Comparison of ENCODE assay signal across 8 cellular contexts in the genomic region with DNA sequence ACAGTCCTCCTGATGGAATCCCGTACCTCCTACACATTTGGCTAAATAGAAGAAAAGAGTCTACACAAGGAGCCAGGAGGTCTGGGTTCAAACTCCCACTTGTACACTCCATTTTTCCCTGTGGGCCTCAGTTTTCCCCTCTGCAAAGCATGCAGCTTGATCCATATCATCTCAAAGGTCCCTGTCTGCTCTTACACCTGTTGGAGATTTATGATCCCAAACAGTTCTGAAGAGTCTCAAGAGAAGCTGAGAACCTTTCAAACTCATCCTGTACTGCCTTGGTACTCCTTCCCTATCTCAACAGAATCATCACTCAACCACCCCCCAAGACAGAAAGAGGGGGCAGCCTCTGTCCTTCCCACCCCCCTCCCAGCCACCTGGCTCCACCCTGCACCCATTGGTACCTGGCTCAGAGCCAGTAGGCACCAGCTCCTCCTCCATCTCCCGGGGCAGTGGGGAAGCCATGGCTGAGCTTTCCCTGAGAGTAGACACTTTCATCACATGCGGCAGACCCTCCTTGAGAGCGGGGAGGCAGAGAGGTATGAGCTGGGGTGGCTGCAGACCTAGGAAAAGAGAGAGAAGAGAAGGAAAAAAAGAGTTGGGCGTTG.
DNase-seq lines count a peak whose midpoint lies in the region; ATAC-seq and TF ChIP-seq lines count a peak whose summit lies in the region.

No MANE protein-coding gene starts in this region.

- H3K4me1 ChIP-seq in ACC112 (ENCODE audit: control insufficient read depth, insufficient read depth, low read length, unreplicated experiment) (peaks cover 43% of the 10 kb centered on the region), muscle layer of duodenum (ENCODE audit: control insufficient read depth in 1 of 2, insufficient read depth in 2 of 2, low read length in 2 of 2) (peaks cover 31 to 51% of the 10 kb centered on the region in 2 donors)

- H3K4me3 ChIP-seq in ACC112 (ENCODE audit: low read depth, low read length) (peak overlapping the region; percentile 95), LNCaP clone FGC (ENCODE audit: low read depth, low read length) (peak overlapping the region; percentile 89), muscle layer of duodenum (ENCODE audit: low read depth in 1 of 2, low read length in 2 of 2) (peak overlapping the region; percentile 34 to 52)

- H3K36me3 ChIP-seq in ACC112 (ENCODE audit: insufficient read depth, low read length) (peaks cover 17% of the 10 kb centered on the region; the same call in 1 of the 2 replicates), muscle layer of duodenum (ENCODE audit: control insufficient read depth in 1 of 2, insufficient read depth in 2 of 2, low read length in 2 of 2) (peaks cover 18 to 29% of the 10 kb centered on the region in 2 donors)

- H3K27ac ChIP-seq in ACC112 (ENCODE audit: low read depth, low read length) (peak overlapping the region; percentile 91), cingulate gyrus (ENCODE audit: low read depth, low read length) (peak overlapping the region; percentile 84), muscle layer of duodenum (ENCODE audit: low read length) (peak overlapping the region; percentile 82)

- no peak for DNase-seq in LNCaP clone FGC (ENCODE audit: low read depth)
- DNase-seq in NAMALWA (ENCODE audit: low spot score) = no peak

- no peak overlapping the region for H2AFZ ChIP-seq in ACC112 (ENCODE audit: low read length, unreplicated experiment)

- H3K27me3 ChIP-seq in ACC112 (ENCODE audit: insufficient read depth, low read length) (no peaks in the 10 kb centered on the region), muscle layer of duodenum (ENCODE audit: low read depth, low read length) (no peaks in the 10 kb centered on the region)

- TF ChIP-seq CTCF in LNCaP clone FGC (IDR thresholded peaks at IDR 0.05; ENCODE audit: control insufficient read depth, extremely low read depth, insufficient read depth) = no peak

- H3K79me2 ChIP-seq in ACC112 (ENCODE audit: control insufficient read depth, insufficient read depth, low read length, unreplicated experiment) = peaks cover 52% of the 10 kb centered on the region

- H3K9me3 ChIP-seq in muscle layer of duodenum (ENCODE audit: control insufficient read depth in 1 of 2, low read length in 2 of 2) = no peaks in the 10 kb centered on the region

- ATAC-seq in GM21619 (IDR thresholded peaks at IDR 0.05; ENCODE audit: unreplicated experiment) = no peak
- ATAC-seq in HG02852 (IDR thresholded peaks at IDR 0.05; ENCODE audit: unreplicated experiment) = no peak
- no peak for ATAC-seq in HG03565 (IDR thresholded peaks at IDR 0.05; ENCODE audit: unreplicated experiment)

Comparison
In these comparisons a context has a peak if more than half of its experiments do, and no peak if none do; other contexts are left out.
1. H3K4me3 ChIP-seq: peak in every context shown above with its lines; median percentile 95 in ACC112; 89 in LNCaP clone FGC; 43 in muscle layer of duodenum.